Comparison of ENCODE assay signal across 2 cellular contexts in genomic region chr14:23729720-23730387, GRCh38.
TF ChIP-seq lines count a peak whose summit lies in the region.

No MANE protein-coding gene starts in this region.

TF ChIP-seq in A549, 52 proteins besides CTCF, POLR2A, EP300 and RAD21 (continued from another document):
- TF ChIP-seq, protein P1, sequence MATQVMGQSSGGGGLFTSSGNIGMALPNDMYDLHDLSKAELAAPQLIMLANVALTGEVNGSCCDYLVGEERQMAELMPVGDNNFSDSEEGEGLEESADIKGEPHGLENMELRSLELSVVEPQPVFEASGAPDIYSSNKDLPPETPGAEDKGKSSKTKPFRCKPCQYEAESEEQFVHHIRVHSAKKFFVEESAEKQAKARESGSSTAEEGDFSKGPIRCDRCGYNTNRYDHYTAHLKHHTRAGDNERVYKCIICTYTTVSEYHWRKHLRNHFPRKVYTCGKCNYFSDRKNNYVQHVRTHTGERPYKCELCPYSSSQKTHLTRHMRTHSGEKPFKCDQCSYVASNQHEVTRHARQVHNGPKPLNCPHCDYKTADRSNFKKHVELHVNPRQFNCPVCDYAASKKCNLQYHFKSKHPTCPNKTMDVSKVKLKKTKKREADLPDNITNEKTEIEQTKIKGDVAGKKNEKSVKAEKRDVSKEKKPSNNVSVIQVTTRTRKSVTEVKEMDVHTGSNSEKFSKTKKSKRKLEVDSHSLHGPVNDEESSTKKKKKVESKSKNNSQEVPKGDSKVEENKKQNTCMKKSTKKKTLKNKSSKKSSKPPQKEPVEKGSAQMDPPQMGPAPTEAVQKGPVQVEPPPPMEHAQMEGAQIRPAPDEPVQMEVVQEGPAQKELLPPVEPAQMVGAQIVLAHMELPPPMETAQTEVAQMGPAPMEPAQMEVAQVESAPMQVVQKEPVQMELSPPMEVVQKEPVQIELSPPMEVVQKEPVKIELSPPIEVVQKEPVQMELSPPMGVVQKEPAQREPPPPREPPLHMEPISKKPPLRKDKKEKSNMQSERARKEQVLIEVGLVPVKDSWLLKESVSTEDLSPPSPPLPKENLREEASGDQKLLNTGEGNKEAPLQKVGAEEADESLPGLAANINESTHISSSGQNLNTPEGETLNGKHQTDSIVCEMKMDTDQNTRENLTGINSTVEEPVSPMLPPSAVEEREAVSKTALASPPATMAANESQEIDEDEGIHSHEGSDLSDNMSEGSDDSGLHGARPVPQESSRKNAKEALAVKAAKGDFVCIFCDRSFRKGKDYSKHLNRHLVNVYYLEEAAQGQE (IDR thresholded peaks at IDR 0.05), result no peak
- TF ChIP-seq KDM1A (IDR thresholded peaks at IDR 0.05; ENCODE audit: low read depth), result no peak
- no peak for TF ChIP-seq HOXA7 (CRISPR knock-in tag; IDR thresholded peaks at IDR 0.05)
- no peak for TF ChIP-seq PBX3 (IDR thresholded peaks at IDR 0.05)
- TF ChIP-seq RARB (CRISPR knock-in tag; IDR thresholded peaks at IDR 0.05), result no peak

TF ChIP-seq in SK-N-SH treated with all-trans-retinoic acid at 6 μM for 48 hours, 23 proteins besides CTCF, POLR2A, EP300 and RAD21 (continued from another document):
- TF ChIP-seq ZNF70 (CRISPR knock-in tag; IDR thresholded peaks at IDR 0.05) (no peak), SNAI2 (CRISPR knock-in tag; IDR thresholded peaks at IDR 0.05) (no peak)
